ENCODE assay signal across 31 cellular contexts in the genomic region with DNA sequence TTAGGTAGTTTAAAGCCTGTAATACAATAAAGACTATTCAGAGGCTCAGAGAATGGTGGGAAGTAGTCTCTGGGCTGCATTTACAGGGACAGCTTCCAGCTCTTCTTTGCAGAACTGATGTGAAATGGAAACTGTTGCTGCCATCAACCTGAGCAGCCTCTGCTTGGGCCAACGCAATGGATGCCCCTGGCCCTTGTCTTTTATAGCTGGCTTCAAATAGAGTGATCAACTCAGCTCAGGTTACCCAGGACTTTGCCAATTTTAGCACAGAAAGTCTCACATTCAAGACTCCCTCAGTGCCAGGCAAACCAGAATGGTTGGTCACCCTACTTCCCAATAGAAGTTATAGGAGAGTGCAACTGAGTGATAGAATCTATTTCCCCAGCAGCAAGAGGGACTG. TPM values are rescaled to one million over a fixed set of nuclear protein-coding genes. Genes with fewer than 3 reads are reported as not detected.
DNase-seq lines count a peak whose midpoint lies in the region; ATAC-seq and TF ChIP-seq lines count a peak whose summit lies in the region.
"Had no signal": no experiment of that assay in that cellular context is flagged by ENCODE, and none has a peak within 500 bp of the region (broad histone marks: within the 10 kb centered on the region; RNA-seq: fewer than 3 reads in every experiment).

No MANE protein-coding gene starts in this region.

- no peak for TF ChIP-seq POLR2A in esophagus muscularis mucosa (IDR thresholded peaks at IDR 0.05; ENCODE audit: low read depth)

- H3K9me3 ChIP-seq in esophagus muscularis mucosa = no peaks in the 10 kb centered on the region
- H3K9me3 ChIP-seq: A549, BE2C, BLaER1, Caco-2 had no signal

- no peak overlapping the region for H3K4me3 ChIP-seq in esophagus muscularis mucosa
- H3K4me3 ChIP-seq: A549; BLaER1; BLaER1 treated with 17β-estradiol and CSF1 and Interleukin-3, amounts not matched to agents 10 nM and 100 nM had no signal

- no peak overlapping the region for H3K27ac ChIP-seq in esophagus muscularis mucosa (replicated peaks in 1 of 4)
- H3K27ac ChIP-seq: 22Rv1; A549; BLaER1; BLaER1 treated with 17β-estradiol and CSF1 and Interleukin-3, amounts not matched to agents 10 nM and 100 nM; C4-2B had no signal

- H3K4me1 ChIP-seq in esophagus muscularis mucosa = no peaks in the 10 kb centered on the region
- H3K4me1 ChIP-seq: A549, BE2C, Caco-2 had no signal

- TF ChIP-seq CTCF in esophagus muscularis mucosa (IDR thresholded peaks at IDR 0.05) = no peak

- no peak for TF ChIP-seq EP300 in esophagus muscularis mucosa (IDR thresholded peaks at IDR 0.05)

- no peaks in the 10 kb centered on the region for H3K36me3 ChIP-seq in esophagus muscularis mucosa
- H3K36me3 ChIP-seq: BE2C; BLaER1; BLaER1 treated with 17β-estradiol and CSF1 and Interleukin-3, amounts not matched to agents 10 nM and 100 nM had no signal

- DNase-seq in esophagus muscularis mucosa (ENCODE audit: extremely low spot score) (peak; percentile 91), iPS-NIHi7 (ENCODE audit: extremely low spot score) (peak; percentile 2), mucosa of gallbladder (ENCODE audit: low spot score) (peak; percentile 1)
- DNase-seq in stimulated activated naive CD4-positive, alpha-beta T cell treated with Interleukin-2 at 50 U/mL for 16 hours (lab: John Stamatoyannopoulos, UW) = no peak
- no peak for DNase-seq in activated CD4-positive, alpha-beta T cell treated with anti-CD3 and anti-CD28 coated beads, Interleukin-2, amount 50 U/mL, for 4 hours
- DNase-seq: 8988T; ACHN; AML-193; BE2C; C1 segment of cervical spinal cord; Caco-2; Calu3; CD4-positive, alpha-beta memory T cell; CD4-positive, alpha-beta T cell; CD4-positive, CD25-positive, alpha-beta regulatory T cell; CD8-positive, alpha-beta memory T cell; CD8-positive, alpha-beta T cell; COR-L47; DMS 273 treated with DMSO at 0.1 percent for 48 hours; DMS153; DMS53; DMS79; DMS79 treated with DMSO at 0.1 percent for 48 hours; DND-41; EL had no signal

- intact Hi-C loops in esophagus muscularis mucosa (cut with DNase I) = no loop called here

- no peaks in the 10 kb centered on the region for H3K27me3 ChIP-seq in esophagus muscularis mucosa
- H3K27me3 ChIP-seq: BE2C; BLaER1; BLaER1 treated with 17β-estradiol and CSF1 and Interleukin-3, amounts not matched to agents 10 nM and 100 nM had no signal

- WGBS in esophagus muscularis mucosa = 63% methylated on average over 1 of the region's 1 CpG

- ATAC-seq in GM18511 (IDR thresholded peaks at IDR 0.05; ENCODE audit: unreplicated experiment) = no peak
- ATAC-seq: A549; CD8-positive, alpha-beta T cell had no signal

RNA-seq across cellular contexts. Expression of gene GALNT2, which starts 18.1 kb away (rescaled TPM):
- total RNA-seq in esophagus muscularis mucosa (100 to 1,000 TPM in 3 of 4 donors, 10 to 100 TPM in 1; 89.6 to 145 (median 129) TPM), mucosa of gallbladder (72.2 TPM)

Comparison
In these comparisons a context has a peak if more than half of its experiments do, and no peak if none do; other contexts are left out.
1. DNase-seq: peak in esophagus muscularis mucosa (single experiment), iPS-NIHi7 (single experiment) and mucosa of gallbladder (single experiment); none in stimulated activated naive CD4-positive, alpha-beta T cell treated with Interleukin-2 at 50 U/mL for 16 hours (single experiment) and activated CD4-positive, alpha-beta T cell treated with anti-CD3 and anti-CD28 coated beads, Interleukin-2, amount 50 U/mL, for 4 hours (0 of 2).